8 cellular contexts compared by ENCODE assay signal in the genomic region with DNA sequence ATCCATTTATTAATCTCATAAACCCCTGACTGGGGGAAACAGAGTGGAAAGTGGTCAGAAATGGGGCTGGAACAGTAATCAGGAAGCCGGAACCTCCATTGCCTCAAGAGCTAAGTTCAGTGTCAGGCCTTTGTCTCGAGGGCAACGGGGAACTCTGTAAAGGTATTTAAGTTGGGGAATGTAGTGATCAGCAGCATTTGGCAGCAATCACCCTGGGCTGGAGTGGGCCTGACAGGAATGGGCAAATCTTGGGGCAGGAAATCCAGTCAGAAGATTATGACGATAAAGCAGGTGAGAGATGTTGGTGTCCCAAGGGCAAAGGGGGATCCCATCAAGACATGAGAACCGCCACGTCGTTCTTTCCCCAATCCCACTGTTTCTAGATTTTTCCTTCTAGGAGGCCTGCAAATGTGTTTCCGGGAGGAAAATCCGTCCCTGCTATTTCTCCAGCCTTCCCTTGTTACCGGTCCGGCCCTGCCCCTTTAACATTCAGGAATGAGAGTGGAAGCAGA.
DNase-seq lines count a peak whose midpoint lies in the region; ATAC-seq, FAIRE-seq and TF ChIP-seq lines count a peak whose summit lies in the region.

No MANE protein-coding gene starts in this region.

- H3K79me2 ChIP-seq in astrocyte (ENCODE audit: insufficient read depth, low read length), result no peaks in the 10 kb centered on the region

- H3K9me3 Mint-ChIP-seq in astrocyte (ENCODE audit: unreplicated experiment), result no peaks in the 10 kb centered on the region

- H3K9ac ChIP-seq in HUES64 (ENCODE audit: low read depth, low read length) (peak overlapping the region; percentile 79), astrocyte (ENCODE audit: low read length) (peak overlapping the region; percentile 90)

- peaks cover 2% of the 10 kb centered on the region for H3K36me3 Mint-ChIP-seq in astrocyte (ENCODE audit: low read depth, unreplicated experiment)

- H3K4me3 Mint-ChIP-seq in astrocyte (ENCODE audit: unreplicated experiment), result peak overlapping the region; percentile 86

- peak; percentile 18 for DNase-seq in AG20443 (ENCODE audit: low spot score)
- no peak for DNase-seq in astrocyte (ENCODE audit: low read depth)
- peak; percentile 44 for DNase-seq in left kidney (ENCODE audit: low read depth, low spot score)
- no peak for DNase-seq in NCI-H446 (lab: John Stamatoyannopoulos, UW)
- DNase-seq in DMS79 treated with DMSO at 0.1 percent for 48 hours (lab: John Stamatoyannopoulos, UW), result no peak

- H4K20me1 ChIP-seq in astrocyte (ENCODE audit: insufficient read depth, low read length), result no peaks in the 10 kb centered on the region

- H3K9me3 ChIP-seq in HUES64 (ENCODE audit: insufficient read depth, low read depth, low read length) (no peaks in the 10 kb centered on the region), astrocyte (ENCODE audit: insufficient read depth, low read depth, low read length) (no peaks in the 10 kb centered on the region)

- no peak for FAIRE-seq in astrocyte (lab: Jason Lieb, UNC)

- peak overlapping the region; percentile 97 for H3K27ac Mint-ChIP-seq in astrocyte (ENCODE audit: unreplicated experiment)

- H3K4me1 ChIP-seq in HUES64 (ENCODE audit: insufficient read depth, low read length) (peaks cover 20% of the 10 kb centered on the region), astrocyte (ENCODE audit: insufficient read depth, low read length) (peaks cover 22% of the 10 kb centered on the region)

- TF ChIP-seq CTCF in astrocyte (IDR thresholded peaks at IDR 0.05; ENCODE audit: insufficient read depth, low read depth, low read length), result no peak

- H3K36me3 ChIP-seq in HUES64 (ENCODE audit: insufficient read depth, low read length) (no peaks in the 10 kb centered on the region), astrocyte (ENCODE audit: insufficient read depth, low read length) (no peaks in the 10 kb centered on the region)

- H3K4me1 Mint-ChIP-seq in astrocyte (ENCODE audit: low read depth, unreplicated experiment), result peaks cover 24% of the 10 kb centered on the region

- H3K27ac ChIP-seq in HUES64 (ENCODE audit: low read depth, low read length) (peak overlapping the region; percentile 88), astrocyte (ENCODE audit: low read depth, low read length) (peak overlapping the region; percentile 85), temporal lobe (ENCODE audit: low read depth, low read length) (peak overlapping the region; percentile 94)

- 38% methylated on average over 11 of the region's 11 CpGs for WGBS in HUES64

- no peak for ATAC-seq in HG03432 (IDR thresholded peaks at IDR 0.05; ENCODE audit: unreplicated experiment)

- H2AFZ ChIP-seq in astrocyte (ENCODE audit: low read depth, low read length), result peak overlapping the region; percentile 91

- H3K4me3 ChIP-seq in HUES64 (ENCODE audit: low read length) (peak overlapping the region; percentile 58), astrocyte (ENCODE audit: insufficient read depth, low read depth, low read length) (peak overlapping the region; percentile 60)

- no peaks in the 10 kb centered on the region for H3K27me3 ChIP-seq in HUES64 (ENCODE audit: insufficient read depth, low read length)
- no peaks in the 10 kb centered on the region for H3K27me3 ChIP-seq in astrocyte (ENCODE audit: insufficient read depth, low read length)

- H3K4me2 ChIP-seq in astrocyte (ENCODE audit: low read length), result peak overlapping the region; percentile 88

- no peaks in the 10 kb centered on the region for H3K27me3 Mint-ChIP-seq in astrocyte (ENCODE audit: low read depth, unreplicated experiment)

Comparison
In these comparisons a context has a peak if more than half of its experiments do, and no peak if none do; other contexts are left out.
1. DNase-seq: peak in AG20443 (single experiment) and left kidney (single experiment); none in astrocyte (single experiment), NCI-H446 (0 of 2) and DMS79 treated with DMSO at 0.1 percent for 48 hours (single experiment).
2. Peak in every context shown above with its lines, with median percentiles within 50 percentile points of each other: H3K27ac ChIP-seq.